1 cellular context compared by ENCODE assay signal in genomic region chr10:22651276-22651980, GRCh38.
TF ChIP-seq lines count a peak whose summit lies in the region.

No MANE protein-coding gene starts in this region.

TF ChIP-seq in WTC11, 78 proteins besides CTCF, POLR2A, EP300 and RAD21 (continued from another document):
- no peak for TF ChIP-seq HMGA2 (CRISPR knock-in tag; IDR thresholded peaks at IDR 0.05)
- no peak for TF ChIP-seq RELA (CRISPR knock-in tag; IDR thresholded peaks at IDR 0.05; ENCODE audit: borderline replicate concordance)
- no peak for TF ChIP-seq ATF1 (CRISPR knock-in tag; IDR thresholded peaks at IDR 0.05)
- no peak for TF ChIP-seq NR1H2 (CRISPR knock-in tag; IDR thresholded peaks at IDR 0.05)
- TF ChIP-seq TEAD1 (CRISPR knock-in tag; IDR thresholded peaks at IDR 0.05) = no peak
- no peak for TF ChIP-seq ARID4B (CRISPR knock-in tag; IDR thresholded peaks at IDR 0.05; ENCODE audit: borderline replicate concordance)
- TF ChIP-seq CBFB (CRISPR knock-in tag; IDR thresholded peaks at IDR 0.05; ENCODE audit: low read depth) = no peak
- no peak for TF ChIP-seq PRDM15 (CRISPR knock-in tag; IDR thresholded peaks at IDR 0.05)
- TF ChIP-seq ZNF232 (CRISPR knock-in tag; IDR thresholded peaks at IDR 0.05) = no peak
- no peak for TF ChIP-seq FOXJ3 (CRISPR knock-in tag; IDR thresholded peaks at IDR 0.05; ENCODE audit: borderline replicate concordance)
- TF ChIP-seq E2F4 (CRISPR knock-in tag; IDR thresholded peaks at IDR 0.05; ENCODE audit: borderline replicate concordance, low read depth) = no peak
- TF ChIP-seq ZNF532 (CRISPR knock-in tag; IDR thresholded peaks at IDR 0.05; ENCODE audit: borderline replicate concordance) = no peak
